ENCODE assay signal across 28 cellular contexts in the genomic region with DNA sequence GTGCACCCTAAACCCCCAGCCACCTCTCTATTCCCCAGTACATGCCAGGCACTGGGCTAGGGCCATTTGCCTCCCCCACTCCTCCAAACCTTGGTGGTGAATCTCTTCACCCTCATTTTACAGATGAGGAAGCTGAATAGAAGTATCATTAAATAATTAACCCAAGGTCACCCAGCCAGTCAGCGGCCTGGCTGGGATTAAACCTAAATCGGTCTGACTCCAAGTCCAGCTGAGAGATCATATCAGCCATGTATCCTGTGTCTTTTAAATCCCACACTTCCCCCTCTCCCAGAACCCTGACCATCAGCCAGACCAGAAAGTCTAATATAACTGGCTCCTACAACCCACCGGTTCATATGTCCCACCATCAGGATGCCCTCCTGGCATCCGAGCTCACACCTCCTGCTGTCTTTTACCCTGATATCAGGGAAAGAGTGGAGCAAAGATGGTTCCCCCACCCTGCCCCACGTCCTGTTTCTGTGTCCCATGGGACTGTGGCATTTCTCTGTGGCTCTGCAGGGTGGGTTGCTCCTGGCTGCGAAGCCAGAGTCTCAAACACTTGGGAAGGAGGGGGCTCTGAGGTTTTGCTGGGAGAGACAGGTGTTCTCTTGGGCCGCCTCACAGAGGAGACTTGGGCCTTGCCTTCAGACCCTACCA.
DNase-seq lines count a peak whose midpoint lies in the region; ATAC-seq and TF ChIP-seq lines count a peak whose summit lies in the region.
"Had no signal": no experiment of that assay in that cellular context is flagged by ENCODE, and none has a peak within 500 bp of the region (broad histone marks: within the 10 kb centered on the region; RNA-seq: fewer than 3 reads in every experiment).

No MANE protein-coding gene starts in this region.

- intact Hi-C loops in Calu3 (cut with micrococcal nuclease; ENCODE audit: unreplicated experiment) (no loop called here), lower lobe of right lung (cut with DNase I) (no loop called here), thyroid gland (cut with DNase I) (no loop called here)

- H3K36me3 ChIP-seq in lower lobe of right lung (no peaks in the 10 kb centered on the region), thyroid gland (no peaks in the 10 kb centered on the region), MG63 (no peaks in the 10 kb centered on the region)
- H3K36me3 ChIP-seq: spleen had no signal

- H3K27me3 ChIP-seq in lower lobe of right lung (ENCODE audit: low read depth) (no peaks in the 10 kb centered on the region), thyroid gland (no peaks in the 10 kb centered on the region), MG63 (no peaks in the 10 kb centered on the region)
- H3K27me3 ChIP-seq: hepatocyte, spleen had no signal

- H3K4me3 Mint-ChIP-seq in Calu3 (ENCODE audit: low read depth, unreplicated experiment) (peak overlapping the region; percentile 18), brain (no peak overlapping the region)
- H3K4me3 Mint-ChIP-seq: nephron progenitor cell; stimulated activated naive CD8-positive, alpha-beta T cell treated with anti-CD3 and anti-CD28 coated beads, Interleukin-15, amount 100 ng/mL, for 72 hours had no signal

- DNase-seq in Calu3 (no peak), lower lobe of right lung (peak; percentile 9), thyroid gland (no peak), MG63 (no peak), SIG-M5 (lab: John Stamatoyannopoulos, UW) (no peak)
- DNase-seq: activated CD4-positive, alpha-beta T cell treated with anti-CD3 and anti-CD28 coated beads for 48 hours; activated CD8-positive, alpha-beta memory T cell treated with anti-CD3 and anti-CD28 coated beads for 24 hours; activated effector memory CD4-positive, alpha-beta T cell treated with Interleukin-2 at 50 U/mL for 16 hours; activated T-cell treated with anti-CD3 and anti-CD28 coated beads for 4 hours; anterior cingulate cortex; GOT3; Kasumi-1; left colon; NCI-H1436; NCI-H2081; NCI-H2227 treated with DMSO at 0.1 percent for 48 hours; nephron progenitor cell; spleen; stimulated activated CD4-positive, alpha-beta T cell treated with anti-CD3 and anti-CD28 coated beads, Interleukin-2, amount 100 ng/mL, for 24 hours; stimulated activated naive CD8-positive, alpha-beta T cell treated with anti-CD3 and anti-CD28 coated beads, Interleukin-15, amount 100 ng/mL, for 72 hours; T-helper 9 cell had no signal

- H3K4me3 ChIP-seq in lower lobe of right lung (no peak overlapping the region), thyroid gland (replicated peaks in 1 of 3) (no peak overlapping the region), MG63 (no peak overlapping the region)
- H3K4me3 ChIP-seq: hepatocyte, spleen had no signal

- no peak for ATAC-seq in lower lobe of right lung
- no peak for ATAC-seq in GM21390 (IDR thresholded peaks at IDR 0.05; ENCODE audit: unreplicated experiment)
- ATAC-seq: activated naive CD4-positive, alpha-beta T cell treated with anti-CD3 and anti-CD28 coated beads, Interleukin-2, amount 50 U/mL, for 72 hours; left colon; stimulated activated naive CD8-positive, alpha-beta T cell treated with anti-CD3 and anti-CD28 coated beads, Interleukin-15, amount 100 ng/mL, for 72 hours had no signal

- H3K4me1 ChIP-seq in lower lobe of right lung = peaks cover 12% of the 10 kb centered on the region
- peaks cover 42 to 71% of the 10 kb centered on the region in 2 donors for H3K4me1 ChIP-seq in thyroid gland
- H3K4me1 ChIP-seq: parathyroid adenoma had no signal

- no peak for TF ChIP-seq POLR2A in thyroid gland (IDR thresholded peaks at IDR 0.05)

- TF ChIP-seq CTCF in Calu3 (IDR thresholded peaks at IDR 0.05; ENCODE audit: unreplicated experiment) = no peak
- TF ChIP-seq CTCF in brain (conservative IDR thresholded peaks at IDR 0.05) = no peak
- no peak for TF ChIP-seq CTCF in lower lobe of right lung (IDR thresholded peaks at IDR 0.05)
- TF ChIP-seq CTCF in thyroid gland (IDR thresholded peaks at IDR 0.05) = no peak

- H3K27ac ChIP-seq in lower lobe of right lung (no peak overlapping the region), thyroid gland (peak overlapping the region; percentile 73 to 86 (median 81))
- H3K27ac ChIP-seq: C4-2B, HL-60, parathyroid adenoma had no signal

- BruUV-seq in Calu3 (replicated peaks; lab: Mats Ljungman, UMichigan) = no TSS peak

- H3K27ac Mint-ChIP-seq in Calu3 (ENCODE audit: unreplicated experiment) (peak overlapping the region; percentile 95), brain (peak overlapping the region in 3 of 5 experiments; percentile 42 to 87 (median 50))
- H3K27ac Mint-ChIP-seq: nephron progenitor cell had no signal

- H3K9me3 ChIP-seq in lower lobe of right lung = no peaks in the 10 kb centered on the region
- no peaks in the 10 kb centered on the region for H3K9me3 ChIP-seq in thyroid gland
- H3K9me3 ChIP-seq in MG63 = no peaks in the 10 kb centered on the region
- H3K9me3 ChIP-seq: spleen had no signal

- H3K9me3 Mint-ChIP-seq in Calu3 (ENCODE audit: low read depth, unreplicated experiment) = no peaks in the 10 kb centered on the region
- peaks cover 0 to 6% (median 0%) of the 10 kb centered on the region in 5 experiments for H3K9me3 Mint-ChIP-seq in brain
- H3K9me3 Mint-ChIP-seq: activated naive CD4-positive, alpha-beta T cell treated with anti-CD3 and anti-CD28 coated beads, Interleukin-2, amount 50 U/mL, for 72 hours; nephron progenitor cell; stimulated activated naive CD8-positive, alpha-beta T cell treated with anti-CD3 and anti-CD28 coated beads, Interleukin-15, amount 100 ng/mL, for 72 hours had no signal

- peaks cover 97% of the 10 kb centered on the region for H3K4me1 Mint-ChIP-seq in Calu3 (ENCODE audit: low read depth, unreplicated experiment)
- H3K4me1 Mint-ChIP-seq in brain = peaks cover 75% of the 10 kb centered on the region
- H3K4me1 Mint-ChIP-seq: stimulated activated naive CD8-positive, alpha-beta T cell treated with anti-CD3 and anti-CD28 coated beads, Interleukin-15, amount 100 ng/mL, for 72 hours had no signal

- H3K36me3 Mint-ChIP-seq in Calu3 (ENCODE audit: insufficient read depth, unreplicated experiment) (peaks cover 48% of the 10 kb centered on the region), brain (no peaks in the 10 kb centered on the region)
- H3K36me3 Mint-ChIP-seq: activated naive CD4-positive, alpha-beta T cell treated with anti-CD3 and anti-CD28 coated beads, Interleukin-2, amount 50 U/mL, for 72 hours had no signal

- 88 to 90% methylated on average over 7 of the region's 7 CpGs for WGBS in thyroid gland, 2 donors

- CTCF ChIA-PET in Calu3 (lab: Charles Lee) = interaction anchor here (0.5 to 4.2 kb wide), 5 partner anchors 11 to 202 kb away, joined by 3 to 43 read pairs (median 5); no protein-coding TSS in a partner anchor

- H3K27me3 Mint-ChIP-seq in Calu3 (ENCODE audit: unreplicated experiment) (no peaks in the 10 kb centered on the region), brain (peaks cover 6% of the 10 kb centered on the region)
